In genomic region chrX:131723646-131724045, GRCh38 we compare ENCODE assay signal across 28 cellular contexts.
"Had no signal": no experiment of that assay in that cellular context is flagged by ENCODE, and none has a peak within 500 bp of the region (broad histone marks: within the 10 kb centered on the region; RNA-seq: fewer than 3 reads in every experiment).

No MANE protein-coding gene starts in this region.

- H3K4me1 ChIP-seq: body of pancreas, colonic mucosa, esophagus squamous epithelium had no signal

- H3K9me3 ChIP-seq: body of pancreas, colonic mucosa, esophagus squamous epithelium, gastroesophageal sphincter had no signal

- DNase-seq: activated B cell treated with CpG ODN at 0.5 μM for 24 hours; activated CD4-positive, alpha-beta T cell treated with anti-CD3 and anti-CD28 coated beads for 48 hours; activated CD4-positive, alpha-beta T cell treated with anti-CD3 and anti-CD28 coated beads, Interleukin-2, amount 50 U/mL, for 1 hour; activated CD4-positive, alpha-beta T cell treated with anti-CD3 and anti-CD28 coated beads, Interleukin-2, amount 50 U/mL, for 48 hours; activated CD8-positive, alpha-beta memory T cell treated with anti-CD3 and anti-CD28 coated beads for 24 hours; activated CD8-positive, alpha-beta T cell treated with anti-CD3 and anti-CD28 coated beads for 36 hours; activated effector memory CD4-positive, alpha-beta T cell treated with Interleukin-2 at 50 U/mL for 16 hours; activated gamma-delta T cell treated with Interleukin-2 at 50 U/mL for 16 hours; activated naive CD4-positive, alpha-beta T cell treated with anti-CD3 and anti-CD28 coated beads, Interleukin-2, amount 50 U/mL, for 16 hours; activated naive CD4-positive, alpha-beta T cell treated with Interleukin-2 at 50 U/mL for 16 hours; activated T-cell treated with anti-CD3 and anti-CD28 coated beads, Interleukin-2, amount 50 U/mL, for 4 hours; amniotic stem cell; aorta; body of pancreas; caudate nucleus; colonic mucosa; effector CD8-positive, alpha-beta T cell; esophagus squamous epithelium; foreskin melanocyte; heart right ventricle; T1000; WERI-Rb-1 had no signal

- H3K79me2 ChIP-seq: hepatocyte had no signal

- H3K27ac ChIP-seq: body of pancreas, colonic mucosa, epithelial cell of prostate, esophagus squamous epithelium, gastroesophageal sphincter, heart right ventricle, hepatocyte, WERI-Rb-1 had no signal

- ATAC-seq: activated CD4-positive, CD25-positive, alpha-beta regulatory T cell treated with anti-CD3 and anti-CD28 coated beads, Interleukin-2, amount 50 U/mL, for 24 hours; activated CD8-positive, alpha-beta T cell treated with anti-CD3 and anti-CD28 coated beads for 36 hours; activated T-cell treated with anti-CD3 and anti-CD28 coated beads, Interleukin-2, amount 50 U/mL, for 4 hours; activated T-helper 17 cell treated with anti-CD3 and anti-CD28 coated beads, Interleukin-2, amount 50 U/mL, for 72 hours; body of pancreas; gastroesophageal sphincter; heart right ventricle had no signal

- H2AFZ ChIP-seq: hepatocyte had no signal

- H3K27me3 ChIP-seq: body of pancreas, esophagus squamous epithelium, gastroesophageal sphincter, hepatocyte had no signal

- FAIRE-seq: endometrium had no signal

- H3K4me2 ChIP-seq: hepatocyte had no signal

- H3K4me3 ChIP-seq: body of pancreas, colonic mucosa, esophagus squamous epithelium, gastroesophageal sphincter, heart right ventricle, hepatocyte had no signal

- H3K36me3 ChIP-seq: colonic mucosa, esophagus squamous epithelium, gastroesophageal sphincter, heart right ventricle, WERI-Rb-1 had no signal
